21 cellular contexts compared by ENCODE assay signal in the genomic region with DNA sequence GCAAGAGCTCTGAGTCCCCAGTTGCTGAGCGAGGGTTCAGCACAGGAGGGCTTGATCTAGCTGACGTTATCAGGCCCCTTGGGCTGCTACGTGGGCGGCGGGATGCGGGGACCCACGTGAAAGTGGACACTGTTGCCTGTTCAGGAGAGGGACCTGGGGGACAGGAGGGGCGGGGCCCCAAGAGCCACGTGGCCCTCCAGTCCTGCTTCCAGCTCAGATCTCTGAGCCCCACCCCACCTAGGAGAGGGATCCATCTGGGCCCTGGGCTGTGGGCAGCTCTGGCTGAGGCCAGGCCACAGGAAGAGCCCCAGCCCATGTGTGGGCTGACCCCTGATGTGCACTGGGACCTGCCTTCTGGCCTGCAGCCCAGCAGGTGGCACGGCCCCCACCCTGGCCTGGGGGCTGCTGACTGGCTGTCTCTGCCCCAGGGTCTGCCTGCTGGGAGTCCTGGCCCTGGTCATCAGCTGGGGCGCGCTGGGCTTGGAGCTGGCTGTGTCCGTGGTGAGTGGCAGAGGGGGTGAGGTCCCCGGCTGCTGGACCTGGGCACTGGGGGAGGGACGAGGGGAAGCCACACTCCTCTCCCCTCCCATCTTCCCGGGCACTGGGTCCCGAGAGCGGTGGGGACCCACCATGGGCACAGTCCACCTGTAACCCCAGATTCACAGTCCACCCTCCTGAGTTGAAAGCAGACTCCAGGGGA. TPM values are rescaled to one million over a fixed set of nuclear protein-coding genes. Genes with fewer than 3 reads are reported as not detected.
"Had no signal": no experiment of that assay in that cellular context is flagged by ENCODE, and none has a peak within 500 bp of the region (broad histone marks: within the 10 kb centered on the region; RNA-seq: fewer than 3 reads in every experiment).

No MANE protein-coding gene starts in this region.

- H3K4me1 ChIP-seq: testis had no signal

- H3K9me3 Mint-ChIP-seq: naive thymus-derived CD8-positive, alpha-beta T cell; stimulated activated naive B cell treated with anti-CD40 and anti-IgM and Interleukin-4, amounts not matched to agents 10 μg/mL and 1 μg/mL and 100 μg/mL, for 72 hours; stimulated activated naive CD8-positive, alpha-beta T cell treated with anti-CD3 and anti-CD28 coated beads, Interleukin-15, amount 100 ng/mL, for 72 hours had no signal

- H3K27me3 ChIP-seq: dorsolateral prefrontal cortex, heart right ventricle, right atrium auricular region, sigmoid colon, testis, tibial nerve had no signal

- ATAC-seq: heart right ventricle; naive thymus-derived CD8-positive, alpha-beta T cell; stimulated activated naive B cell treated with anti-CD40 and anti-IgM and Interleukin-4, amounts not matched to agents 10 μg/mL and 1 μg/mL and 100 μg/mL, for 72 hours had no signal

- H3K27ac Mint-ChIP-seq: stimulated activated naive B cell treated with anti-CD40 and anti-IgM and Interleukin-4, amounts not matched to agents 10 μg/mL and 1 μg/mL and 100 μg/mL, for 72 hours; stimulated activated naive CD8-positive, alpha-beta T cell treated with anti-CD3 and anti-CD28 coated beads, Interleukin-15, amount 100 ng/mL, for 72 hours had no signal

- H3K9me3 ChIP-seq: heart right ventricle, right atrium auricular region, sigmoid colon, testis, tibial nerve had no signal

- H3K27ac ChIP-seq: coronary artery, heart right ventricle, right atrium auricular region, sigmoid colon, skin epidermis, testis, tibial nerve had no signal

- H3K4me3 Mint-ChIP-seq: naive thymus-derived CD8-positive, alpha-beta T cell; stimulated activated naive B cell treated with anti-CD40 and anti-IgM and Interleukin-4, amounts not matched to agents 10 μg/mL and 1 μg/mL and 100 μg/mL, for 72 hours; stimulated activated naive CD8-positive, alpha-beta T cell treated with anti-CD3 and anti-CD28 coated beads, Interleukin-15, amount 100 ng/mL, for 72 hours had no signal

- H3K4me3 ChIP-seq: coronary artery, dorsolateral prefrontal cortex, heart right ventricle, right atrium auricular region, sigmoid colon, skin epidermis, testis, tibial nerve had no signal

- H3K27me3 Mint-ChIP-seq: naive thymus-derived CD8-positive, alpha-beta T cell; stimulated activated naive B cell treated with anti-CD40 and anti-IgM and Interleukin-4, amounts not matched to agents 10 μg/mL and 1 μg/mL and 100 μg/mL, for 72 hours; stimulated activated naive CD8-positive, alpha-beta T cell treated with anti-CD3 and anti-CD28 coated beads, Interleukin-15, amount 100 ng/mL, for 72 hours had no signal

- DNase-seq: dorsolateral prefrontal cortex; effector CD8-positive, alpha-beta T cell; foreskin melanocyte; heart right ventricle; hypothalamus; kidney glomerular epithelial cell; naive thymus-derived CD8-positive, alpha-beta T cell; posterior cingulate gyrus; sigmoid colon; stimulated activated CD4-positive, alpha-beta T cell treated with anti-CD3 and anti-CD28 coated beads, Interleukin-2, amount 100 ng/mL, for 24 hours; stimulated activated CD4-positive, alpha-beta T cell treated with anti-CD3 and anti-CD28 coated beads, Interleukin-4, amount 100 ng/mL, for 4 hours; stimulated activated naive B cell treated with anti-CD40 and anti-IgM and Interleukin-4, amounts not matched to agents 10 μg/mL and 1 μg/mL and 100 μg/mL, for 72 hours; stimulated activated naive CD8-positive, alpha-beta T cell treated with anti-CD3 and anti-CD28 coated beads, Interleukin-15, amount 100 ng/mL, for 72 hours; testis had no signal

- FAIRE-seq: islet of Langerhans had no signal

RNA-seq across cellular contexts. Expression of gene AMZ1, which starts 38.7 kb away (rescaled TPM):
- total RNA-seq: lung microvascular endothelial cell had no signal
- polyA plus RNA-seq: naive thymus-derived CD8-positive, alpha-beta T cell; neural cell had no signal
